Comparison of ENCODE assay signal across 8 cellular contexts in the genomic region with DNA sequence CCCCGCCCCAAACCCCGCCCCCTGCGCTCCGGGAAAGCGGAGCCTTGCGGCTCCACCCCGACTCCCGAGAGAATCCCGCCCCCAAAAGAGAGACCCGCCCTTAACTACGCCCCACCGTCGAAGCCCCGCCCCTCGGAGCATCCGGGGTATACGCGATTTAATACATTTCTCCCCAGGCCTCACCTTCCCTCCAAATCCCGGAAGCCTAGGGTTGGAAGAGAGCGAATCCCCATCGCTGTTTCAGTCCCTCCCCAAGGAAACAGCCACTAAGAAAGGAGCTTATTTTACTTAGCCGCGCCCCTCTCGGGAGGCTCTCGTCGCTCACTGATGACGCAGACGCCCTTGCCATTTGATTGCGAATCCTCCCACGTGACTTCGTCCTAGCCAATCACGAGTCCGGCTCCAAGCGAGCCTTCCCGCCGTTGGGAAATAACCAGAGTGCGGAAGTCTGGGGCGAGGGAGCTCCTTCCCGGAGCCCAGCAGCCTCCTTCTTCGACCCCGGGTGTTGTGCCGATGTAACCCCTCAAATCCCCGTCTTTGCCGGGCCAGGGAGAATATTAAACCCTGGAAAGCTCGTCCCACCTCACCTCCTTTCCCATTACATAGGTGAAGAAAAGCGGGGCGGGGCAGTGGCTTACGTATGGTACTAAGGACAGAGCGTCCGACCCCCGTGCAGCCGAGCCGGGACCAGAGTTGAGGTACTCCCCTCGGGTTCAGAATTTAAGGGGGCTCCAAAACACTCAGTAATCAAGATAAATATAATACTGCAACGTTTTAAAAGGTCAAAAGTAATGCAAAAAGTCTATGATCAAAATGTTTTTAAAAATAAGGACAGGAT. TPM values are rescaled to one million over a fixed set of nuclear protein-coding genes. Genes with fewer than 3 reads are reported as not detected.
A peak's percentile ranks its signal among the peaks of the same experiment; 100 is the strongest.
DNase-seq lines count a peak whose midpoint lies in the region; ATAC-seq and TF ChIP-seq lines count a peak whose summit lies in the region.

No MANE protein-coding gene starts in this region.

- no peak for TF ChIP-seq CTCF in coronary artery (IDR thresholded peaks at IDR 0.05)

- peak overlapping the region; percentile 82 to 92 (median 88) for H3K9ac ChIP-seq in BLaER1 treated with 17β-estradiol and CSF1 and Interleukin-3, amounts not matched to agents 10 nM and 100 nM

- H3K27ac ChIP-seq in BLaER1 treated with 17β-estradiol and CSF1 and Interleukin-3, amounts not matched to agents 10 nM and 100 nM = peak overlapping the region; percentile 83 to 95 (median 90)
- H3K27ac ChIP-seq in coronary artery = peak overlapping the region; percentile 86 to 91
- peak overlapping the region; percentile 67 for H3K27ac ChIP-seq in layer of hippocampus (ENCODE audit: low read depth, low read length)

- no peaks in the 10 kb centered on the region for H3K27me3 ChIP-seq in BLaER1 treated with 17β-estradiol and CSF1 and Interleukin-3, amounts not matched to agents 10 nM and 100 nM
- H3K27me3 ChIP-seq in layer of hippocampus (ENCODE audit: control insufficient read depth, insufficient read depth, low read length) = no peaks in the 10 kb centered on the region

- H3K36me3 ChIP-seq in BLaER1 treated with 17β-estradiol and CSF1 and Interleukin-3, amounts not matched to agents 10 nM and 100 nM = no peaks in the 10 kb centered on the region

- ATAC-seq in GM19328 (IDR thresholded peaks at IDR 0.05; ENCODE audit: unreplicated experiment) (peak; percentile 84), HG03469 (IDR thresholded peaks at IDR 0.05; ENCODE audit: unreplicated experiment) (peak; percentile 69)

- peak overlapping the region; percentile 66 to 82 (median 74) for H3K4me3 ChIP-seq in BLaER1 treated with 17β-estradiol and CSF1 and Interleukin-3, amounts not matched to agents 10 nM and 100 nM
- peak overlapping the region; percentile 95 for H3K4me3 ChIP-seq in coronary artery

- peak overlapping the region; percentile 89 for H3K4me3 Mint-ChIP-seq in activated CD4-positive, alpha-beta T cell treated with anti-CD3 and anti-CD28 coated beads, Interleukin-2, amount 10 ng/mL, durations not matched to agents 24 days and 14 days

- H3K9me3 Mint-ChIP-seq in activated CD4-positive, alpha-beta T cell treated with anti-CD3 and anti-CD28 coated beads, Interleukin-2, amount 10 ng/mL, durations not matched to agents 24 days and 14 days = no peaks in the 10 kb centered on the region

- H3K27ac Mint-ChIP-seq in activated CD4-positive, alpha-beta T cell treated with anti-CD3 and anti-CD28 coated beads, Interleukin-2, amount 10 ng/mL, durations not matched to agents 24 days and 14 days = peak overlapping the region; percentile 84

- DNase-seq in NCI-H526 (lab: John Stamatoyannopoulos, UW) (peak; percentile 100), coronary artery (ENCODE audit: low spot score) (peak; percentile 100)
- DNase-seq in activated CD4-positive, alpha-beta T cell treated with anti-CD3 and anti-CD28 coated beads, Interleukin-2, amount 10 ng/mL, durations not matched to agents 24 days and 14 days = peak; percentile 99
- DNase-seq in stimulated activated CD4-positive, alpha-beta T cell treated with anti-CD3 and anti-CD28 coated beads, Interleukin-1b, Interleukin-23, amount 100 ng/mL, for 24 hours (ENCODE audit: low read depth in 4 of 4, low spot score in 1 of 4) = peak; percentile 98 to 99 (median 98)

- no peaks in the 10 kb centered on the region for H3K27me3 Mint-ChIP-seq in activated CD4-positive, alpha-beta T cell treated with anti-CD3 and anti-CD28 coated beads, Interleukin-2, amount 10 ng/mL, durations not matched to agents 24 days and 14 days

- H3K4me1 Mint-ChIP-seq in activated CD4-positive, alpha-beta T cell treated with anti-CD3 and anti-CD28 coated beads, Interleukin-2, amount 10 ng/mL, durations not matched to agents 24 days and 14 days = peaks cover 30% of the 10 kb centered on the region

- peaks cover 30 to 40% (median 35%) of the 10 kb centered on the region in 10 experiments for H3K4me1 ChIP-seq in BLaER1 treated with 17β-estradiol and CSF1 and Interleukin-3, amounts not matched to agents 10 nM and 100 nM

- peaks cover 11% of the 10 kb centered on the region for H3K36me3 Mint-ChIP-seq in activated CD4-positive, alpha-beta T cell treated with anti-CD3 and anti-CD28 coated beads, Interleukin-2, amount 10 ng/mL, durations not matched to agents 24 days and 14 days (ENCODE audit: low read depth)

- H3K9me3 ChIP-seq in BLaER1 treated with 17β-estradiol and CSF1 and Interleukin-3, amounts not matched to agents 10 nM and 100 nM (replicated peaks in 1 of 11) = no peaks in the 10 kb centered on the region

- intact Hi-C loops in activated CD4-positive, alpha-beta T cell treated with anti-CD3 and anti-CD28 coated beads, Interleukin-2, amount 10 ng/mL, durations not matched to agents 24 days and 14 days (cut with micrococcal nuclease) = loop anchor here (1.0 to 5.0 kb wide), 4 partner anchors 21 to 139 kb away; partner anchors contain the start of genes MRPL58, NAT9 and NHERF1

- H3K4me2 ChIP-seq in BLaER1 treated with 17β-estradiol and CSF1 and Interleukin-3, amounts not matched to agents 10 nM and 100 nM = peak overlapping the region; percentile 85 to 99 (median 90)

- peaks cover 0 to 14% (median 0%) of the 10 kb centered on the region in 11 experiments; a peak in 3 of 22 replicates for H4K20me1 ChIP-seq in BLaER1 treated with 17β-estradiol and CSF1 and Interleukin-3, amounts not matched to agents 10 nM and 100 nM

RNA-seq across cellular contexts. Expression of gene FDXR, which starts 0.5 kb away (rescaled TPM):
- total RNA-seq in activated CD4-positive, alpha-beta T cell treated with anti-CD3 and anti-CD28 coated beads, Interleukin-2, amount 10 ng/mL, durations not matched to agents 24 days and 14 days = 18.8 and 20.5 TPM in 2 replicates

RNA-seq across cellular contexts. Expression of gene GRIN2C, which starts 13.6 kb away (rescaled TPM):
- 0.05 and 0.19 TPM in 2 replicates for total RNA-seq in activated CD4-positive, alpha-beta T cell treated with anti-CD3 and anti-CD28 coated beads, Interleukin-2, amount 10 ng/mL, durations not matched to agents 24 days and 14 days

RNA-seq across cellular contexts. Expression of gene FADS6, which starts 20.2 kb away (rescaled TPM):
- not detected in 2 replicates for total RNA-seq in activated CD4-positive, alpha-beta T cell treated with anti-CD3 and anti-CD28 coated beads, Interleukin-2, amount 10 ng/mL, durations not matched to agents 24 days and 14 days

RNA-seq across cellular contexts. Expression of gene USH1G, which starts 49.8 kb away (rescaled TPM):
- total RNA-seq in activated CD4-positive, alpha-beta T cell treated with anti-CD3 and anti-CD28 coated beads, Interleukin-2, amount 10 ng/mL, durations not matched to agents 24 days and 14 days = not detected in 2 replicates

RNA-seq across cellular contexts. Expression of gene OTOP2, which starts 50.8 kb away (rescaled TPM):
- not detected in 2 replicates for total RNA-seq in activated CD4-positive, alpha-beta T cell treated with anti-CD3 and anti-CD28 coated beads, Interleukin-2, amount 10 ng/mL, durations not matched to agents 24 days and 14 days

Comparison
In these comparisons a context has a peak if more than half of its experiments do, and no peak if none do; other contexts are left out.
1. Peak in every context shown above with its lines: DNase-seq, ATAC-seq, H3K4me3 ChIP-seq and H3K27ac ChIP-seq.